13 cellular contexts compared by ENCODE assay signal in the genomic region with DNA sequence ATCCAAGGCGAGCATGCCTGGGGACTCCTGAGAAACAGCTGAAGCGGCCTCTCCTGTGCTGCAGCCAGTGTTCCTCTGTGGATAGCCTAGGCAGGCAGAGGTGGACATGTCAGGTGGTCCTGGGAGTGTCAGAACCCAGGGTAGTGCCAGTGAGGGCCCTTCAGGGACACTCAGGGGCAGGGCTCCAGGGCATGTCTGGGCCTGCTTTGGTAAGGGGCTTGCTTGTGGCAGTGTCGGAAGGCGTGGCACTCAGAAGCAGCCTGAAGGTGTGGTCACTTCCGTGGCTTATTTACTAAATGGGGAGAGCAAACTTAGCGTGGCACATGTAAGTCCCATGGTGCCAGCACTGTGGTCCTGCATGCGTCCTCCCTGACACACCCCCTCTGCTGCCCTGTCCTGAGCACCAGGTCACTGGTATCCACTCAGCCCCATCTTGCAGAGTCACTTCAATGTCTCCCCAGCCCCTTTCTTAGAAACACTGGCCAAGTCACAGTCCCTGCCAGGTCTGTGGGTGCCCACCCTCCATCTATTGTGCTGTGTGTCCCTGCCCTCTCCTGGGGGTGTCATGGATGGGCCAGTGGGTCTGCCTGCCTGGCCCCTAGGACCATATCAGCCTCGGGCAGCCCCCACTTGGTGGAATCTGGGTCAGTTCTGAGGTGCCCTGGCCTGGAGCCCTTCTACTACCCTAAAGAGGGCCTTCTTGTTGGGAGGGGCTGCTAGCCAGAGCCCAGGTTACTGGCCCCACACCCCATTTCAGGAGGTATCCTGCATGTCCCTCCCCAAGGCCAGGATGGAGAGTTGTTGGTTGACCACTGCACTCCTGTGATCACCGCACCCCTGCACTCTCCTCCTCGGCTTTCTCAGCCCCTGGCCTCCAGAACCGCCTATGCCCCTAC. TPM values are rescaled to one million over a fixed set of nuclear protein-coding genes. Genes with fewer than 3 reads are reported as not detected.
DNase-seq lines count a peak whose midpoint lies in the region; ATAC-seq, FAIRE-seq and TF ChIP-seq lines count a peak whose summit lies in the region.
"Had no signal": no experiment of that assay in that cellular context is flagged by ENCODE, and none has a peak within 500 bp of the region (broad histone marks: within the 10 kb centered on the region; RNA-seq: fewer than 3 reads in every experiment).

No MANE protein-coding gene starts in this region.

- POLR2A ChIA-PET in Panc1 (lab: Charles Lee) = no interaction called here

- in situ Hi-C loops in Panc1 (cut with HindIII; ENCODE audit: low pct_unique_long_range_greater_than_20kb, low sequenced_read_pairs) = no loop called here

- TF ChIP-seq CTCF in Panc1 (IDR thresholded peaks at IDR 0.05) (no peak), kidney (IDR thresholded peaks at IDR 0.05; ENCODE audit: borderline replicate concordance, extremely low read depth, insufficient read depth) (no peak)

- BruUV-seq in Panc1 (replicated peaks; lab: Mats Ljungman, UMichigan) = no TSS peak

- H3K36me3 ChIP-seq in Panc1 (ENCODE audit: control insufficient read depth, insufficient read depth, low read length) (no peaks in the 10 kb centered on the region; the same call in 1 of the 2 replicates), kidney (ENCODE audit: control insufficient read depth in 1 of 2, insufficient read depth in 2 of 2, low read length in 2 of 2) (peaks cover 5 to 13% of the 10 kb centered on the region in 2 donors)

- H3K27me3 ChIP-seq in Panc1 (ENCODE audit: control insufficient read depth, insufficient read depth, low read length) = no peaks in the 10 kb centered on the region
- H3K27me3 ChIP-seq: suprapubic skin had no signal

- H3K27ac Mint-ChIP-seq in activated naive CD4-positive, alpha-beta T cell treated with anti-CD3 and anti-CD28 coated beads for 36 hours = peak overlapping the region; percentile 68

- peaks cover 15% of the 10 kb centered on the region for H3K36me3 Mint-ChIP-seq in activated naive CD4-positive, alpha-beta T cell treated with anti-CD3 and anti-CD28 coated beads for 36 hours (ENCODE audit: low read depth)

- H3K27me3 Mint-ChIP-seq in activated naive CD4-positive, alpha-beta T cell treated with anti-CD3 and anti-CD28 coated beads for 36 hours (ENCODE audit: low read depth) = no peaks in the 10 kb centered on the region

- peak; percentile 11; the same call in 1 of the 2 replicates for ATAC-seq in Panc1
- peak; percentile 71 for ATAC-seq in left colon

- H3K27ac ChIP-seq in Panc1 (ENCODE audit: low read length) (no peak overlapping the region), substantia nigra (ENCODE audit: low read depth, low read length, poor library complexity, severe bottlenecking) (peak overlapping the region; percentile 64), kidney (ENCODE audit: low read depth in 2 of 2, low read length in 2 of 2) (no peak overlapping the region)

- intact Hi-C loops in activated naive CD4-positive, alpha-beta T cell treated with anti-CD3 and anti-CD28 coated beads for 36 hours (cut with micrococcal nuclease) = no loop called here
- intact Hi-C loops in Panc1 (cut with micrococcal nuclease; ENCODE audit: unreplicated experiment) (loop anchor here (5.0 kb wide), 1 partner anchor 168 kb away; no protein-coding TSS in a partner anchor), left colon (cut with DNase I, micrococcal nuclease) (loop anchor here in 1 of 2 donors (5.0 kb wide), 1 partner anchor 37 kb away; no protein-coding TSS in a partner anchor), kidney (cut with DNase I) (no loop called here)

- H3K9me3 Mint-ChIP-seq in activated naive CD4-positive, alpha-beta T cell treated with anti-CD3 and anti-CD28 coated beads for 36 hours = no peaks in the 10 kb centered on the region

- H3K4me3 ChIP-seq in Panc1 (ENCODE audit: low read depth in 2 of 2, low read length in 2 of 2) (no peak overlapping the region), kidney (ENCODE audit: low read length in 2 of 2) (no peak overlapping the region)
- H3K4me3 ChIP-seq: suprapubic skin had no signal

- H3K9me3 ChIP-seq in Panc1 (ENCODE audit: control insufficient read depth, insufficient read depth, low read depth, low read length) = no peaks in the 10 kb centered on the region
- no peaks in the 10 kb centered on the region for H3K9me3 ChIP-seq in kidney (ENCODE audit: control insufficient read depth in 1 of 2, low read length in 2 of 2)
- H3K9me3 ChIP-seq: suprapubic skin had no signal

- no peak for FAIRE-seq in kidney (lab: Jason Lieb, UNC)

- H3K4me1 Mint-ChIP-seq in activated naive CD4-positive, alpha-beta T cell treated with anti-CD3 and anti-CD28 coated beads for 36 hours (ENCODE audit: low read depth) = peaks cover 33% of the 10 kb centered on the region

- CTCF ChIA-PET in activated naive CD4-positive, alpha-beta T cell treated with anti-CD3 and anti-CD28 coated beads for 36 hours (lab: Charles Lee) = no interaction called here
- CTCF ChIA-PET in Panc1 (lab: Charles Lee) = no interaction called here

- H3K4me3 Mint-ChIP-seq in activated naive CD4-positive, alpha-beta T cell treated with anti-CD3 and anti-CD28 coated beads for 36 hours = no peak overlapping the region

- no peak for DNase-seq in activated naive CD4-positive, alpha-beta T cell treated with anti-CD3 and anti-CD28 coated beads for 36 hours
- DNase-seq in activated naive CD4-positive, alpha-beta T cell treated with anti-CD3 and anti-CD28 coated beads, Interleukin-2, amount 50 U/mL, for 16 hours = no peak
- DNase-seq in Panc1 (ENCODE audit: low read depth, low spot score) = no peak
- no peak for DNase-seq in left colon
- DNase-seq in substantia nigra (lab: John Stamatoyannopoulos, UW) = no peak
- no peak for DNase-seq in kidney glomerular epithelial cell (lab: John Stamatoyannopoulos, UW)
- DNase-seq in kidney = no peak
- no peak for DNase-seq in pons (ENCODE audit: low spot score)
- DNase-seq: activated effector memory CD4-positive, alpha-beta T cell treated with anti-CD3 and anti-CD28 coated beads, Interleukin-2, amount 50 U/mL, for 16 hours; effector memory CD4-positive, alpha-beta T cell; NCI-H1694 treated with DMSO at 0.1 percent for 48 hours; stimulated activated CD4-positive, alpha-beta T cell treated with anti-CD3 and anti-CD28 coated beads, Interleukin-1b, Interleukin-23, amount 100 ng/mL, for 48 hours had no signal

- H3K9ac ChIP-seq in kidney (ENCODE audit: low read length in 2 of 2) = no peak overlapping the region

- H3K4me1 ChIP-seq in Panc1 (ENCODE audit: control insufficient read depth, insufficient read depth, low read length) (peaks cover 19% of the 10 kb centered on the region), kidney (ENCODE audit: control insufficient read depth in 1 of 2, insufficient read depth in 1 of 2, low read depth in 1 of 2, low read length in 2 of 2) (peaks cover 17 to 37% of the 10 kb centered on the region in 2 donors)

RNA-seq across cellular contexts. Expression of gene ZMIZ2, which starts 6.4 kb away (rescaled TPM):
- total RNA-seq in activated naive CD4-positive, alpha-beta T cell treated with anti-CD3 and anti-CD28 coated beads for 36 hours = 10 to 100 TPM; 83.1 to 86.5 TPM
- total RNA-seq in Panc1 (2021; ENCODE audit: unreplicated experiment) (137 TPM), left colon (10 to 100 TPM; 67.1 to 83.3 TPM), kidney (127 TPM)
- 108 TPM for polyA plus RNA-seq in Panc1 (2012; ENCODE audit: insufficient read length)
- 30.5 TPM for polyA plus RNA-seq in kidney (ENCODE audit: insufficient read depth, low read depth, low replicate concordance)

RNA-seq across cellular contexts. Expression of gene PPIA, which starts 41.4 kb away (rescaled TPM):
- 1,000 to 10,000 TPM; 3,406 to 3,423 TPM for total RNA-seq in activated naive CD4-positive, alpha-beta T cell treated with anti-CD3 and anti-CD28 coated beads for 36 hours
- 3,706 TPM for total RNA-seq in Panc1 (2021; ENCODE audit: unreplicated experiment)
- 2,487 TPM for polyA plus RNA-seq in Panc1 (2012; ENCODE audit: insufficient read length)
- 1,000 to 10,000 TPM; 1,049 to 1,320 TPM for total RNA-seq in left colon
- total RNA-seq in kidney = 1,143 TPM
- 2,940 TPM for polyA plus RNA-seq in kidney (ENCODE audit: insufficient read depth, low read depth, low replicate concordance)
